Comparison of ENCODE assay signal across 26 cellular contexts in genomic region chr16:66212426-66212825, GRCh38.
"Had no signal": no experiment of that assay in that cellular context is flagged by ENCODE, and none has a peak within 500 bp of the region (broad histone marks: within the 10 kb centered on the region; RNA-seq: fewer than 3 reads in every experiment).

No MANE protein-coding gene starts in this region.

- ATAC-seq: activated CD4-positive, CD25-positive, alpha-beta regulatory T cell treated with anti-CD3 and anti-CD28 coated beads, Interleukin-2, amount 50 U/mL, for 24 hours; gastrocnemius medialis; naive thymus-derived CD8-positive, alpha-beta T cell; right cardiac atrium; stimulated activated naive CD8-positive, alpha-beta T cell treated with anti-CD3 and anti-CD28 coated beads, Interleukin-15, Interleukin-2, amounts not matched to agents 100 U/mL and 50 U/mL, for 24 hours had no signal

- H3K4me3 ChIP-seq: ascending aorta, cardiac muscle cell, colonic mucosa, gastrocnemius medialis, neural progenitor cell, thoracic aorta, upper lobe of left lung, vagina had no signal

- H3K9me3 ChIP-seq: ascending aorta, colonic mucosa, gastrocnemius medialis, thoracic aorta, upper lobe of left lung, vagina had no signal

- H3K27ac ChIP-seq: ascending aorta, cardiac muscle cell, colonic mucosa, gastrocnemius medialis, neural progenitor cell, thoracic aorta, upper lobe of left lung, vagina, VCaP had no signal

- H2AFZ ChIP-seq: neural progenitor cell had no signal

- H3K9ac ChIP-seq: neural progenitor cell had no signal

- H3K4me1 ChIP-seq: ascending aorta, colonic mucosa, gastrocnemius medialis, neural progenitor cell, upper lobe of left lung, vagina had no signal

- H3K4me2 ChIP-seq: neural progenitor cell had no signal

- H3K27me3 ChIP-seq: ascending aorta, cardiac muscle cell, colonic mucosa, gastrocnemius medialis, neural progenitor cell, upper lobe of left lung, vagina had no signal

- DNase-seq: activated CD4-positive, alpha-beta T cell treated with anti-CD3 and anti-CD28 coated beads for 48 hours; activated CD4-positive, alpha-beta T cell treated with anti-CD3 and anti-CD28 coated beads, Interleukin-2, amount 50 U/mL, for 48 hours; activated CD8-positive, alpha-beta memory T cell treated with anti-CD3 and anti-CD28 coated beads, Interleukin-2, amount 50 U/mL, for 4 hours; activated effector memory CD4-positive, alpha-beta T cell treated with anti-CD3 and anti-CD28 coated beads, Interleukin-2, amount 50 U/mL, for 16 hours; activated naive CD4-positive, alpha-beta T cell treated with anti-CD3 and anti-CD28 coated beads, Interleukin-2, amount 10 ng/mL, durations not matched to agents 7 days and 5 days; activated naive CD8-positive, alpha-beta T cell treated with anti-CD3 and anti-CD28 coated beads, Interleukin-2, amount 10 ng/mL, durations not matched to agents 7 days and 5 days; activated T-cell treated with anti-CD3 and anti-CD28 coated beads, Interleukin-2, amount 50 U/mL, for 1 hour; cerebellar nuclear complex; colonic mucosa; effector CD8-positive, alpha-beta T cell; gastrocnemius medialis; glutamatergic neuron; naive thymus-derived CD8-positive, alpha-beta T cell; occipital lobe; right cardiac atrium; stimulated activated CD4-positive, alpha-beta T cell treated with anti-CD3 and anti-CD28 coated beads, Interleukin-2, amount 100 ng/mL, for 48 hours; stimulated activated naive CD8-positive, alpha-beta T cell treated with anti-CD3 and anti-CD28 coated beads, Interleukin-15, Interleukin-2, amounts not matched to agents 100 U/mL and 50 U/mL, for 24 hours; T-helper 9 cell; upper lobe of left lung had no signal

- H3K36me3 ChIP-seq: ascending aorta, cardiac muscle cell, colonic mucosa, gastrocnemius medialis, neural progenitor cell, thoracic aorta, upper lobe of left lung, vagina had no signal
